19 cellular contexts compared by ENCODE assay signal in genomic region chr6:137120748-137121147, GRCh38. TPM values are rescaled to one million over a fixed set of nuclear protein-coding genes. Genes with fewer than 3 reads are reported as not detected.
DNase-seq lines count a peak whose midpoint lies in the region; ATAC-seq, FAIRE-seq and TF ChIP-seq lines count a peak whose summit lies in the region.
"Had no signal": no experiment of that assay in that cellular context is flagged by ENCODE, and none has a peak within 500 bp of the region (broad histone marks: within the 10 kb centered on the region; RNA-seq: fewer than 3 reads in every experiment).

No MANE protein-coding gene starts in this region.

- H4K20me1 ChIP-seq in hepatocyte (ENCODE audit: insufficient read depth, poor library complexity, severe bottlenecking) = no peaks in the 10 kb centered on the region

- H3K4me3 ChIP-seq in hepatocyte = no peak overlapping the region
- H3K4me3 ChIP-seq: SJCRH30 had no signal

- H3K36me3 ChIP-seq in hepatocyte (replicated peaks; ENCODE audit: insufficient read depth, low read depth) = no peaks in the 10 kb centered on the region
- H3K36me3 ChIP-seq: SJCRH30 had no signal

- H3K4me1 ChIP-seq in hepatocyte (ENCODE audit: insufficient read depth) = peaks cover 4% of the 10 kb centered on the region
- H3K4me1 ChIP-seq: SJCRH30 had no signal

- no peaks in the 10 kb centered on the region for H3K9me3 ChIP-seq in hepatocyte (ENCODE audit: low read depth)
- H3K9me3 ChIP-seq: SJCRH30 had no signal

- in situ Hi-C loops in SK-MEL-5 (cut with HindIII; ENCODE audit: low pct_unique_long_range_greater_than_20kb, low sequenced_read_pairs) = no loop called here

- H3K27ac ChIP-seq in hepatocyte (peak overlapping the region; percentile 32), substantia nigra (ENCODE audit: low read depth, low read length, poor library complexity, severe bottlenecking) (peak overlapping the region; percentile 49)
- H3K27ac ChIP-seq: C4-2B, SJCRH30 had no signal

- DNase-seq in GM18507 (ENCODE audit: extremely low spot score, insufficient read length, low read depth) (no peak), SK-MEL-5 (ENCODE audit: low read depth, low spot score) (peak; percentile 68), hepatocyte (ENCODE audit: low spot score) (no peak), substantia nigra (lab: John Stamatoyannopoulos, UW) (no peak), 8988T (no peak), Right ventricle myocardium superior (no peak)
- DNase-seq: DMS79, H7, HFFc6, KG1, NCI-H1417, NCI-H187 treated with DMSO at 0.1 percent for 48 hours, NCI-H2227 treated with DMSO at 0.1 percent for 48 hours, NCI-H510A treated with DMSO at 0.1 percent for 48 hours, NCI-H774, SJCRH30 had no signal

- H3K9me2 ChIP-seq in hepatocyte (replicated peaks; ENCODE audit: insufficient read depth) = no peaks in the 10 kb centered on the region

- intact Hi-C loops in Right ventricle myocardium superior (cut with DNase I) = no loop called here

- FAIRE-seq in GM18507 (lab: Jason Lieb, UNC) = peak; percentile 42

- no peak for TF ChIP-seq CTCF in hepatocyte (IDR thresholded peaks at IDR 0.05; ENCODE audit: poor library complexity)

- no peaks in the 10 kb centered on the region for H3K79me2 ChIP-seq in hepatocyte

- no peak overlapping the region for H3K4me2 ChIP-seq in hepatocyte

- H3K27me3 ChIP-seq in hepatocyte = no peaks in the 10 kb centered on the region
- H3K27me3 ChIP-seq: SJCRH30 had no signal

- no peak overlapping the region for H2AFZ ChIP-seq in hepatocyte

- ATAC-seq in Right ventricle myocardium superior (ENCODE audit: poor library complexity) (no peak), GM21423 (IDR thresholded peaks at IDR 0.05; ENCODE audit: unreplicated experiment) (no peak)

RNA-seq across cellular contexts. Expression of gene IL22RA2, which starts 52.7 kb away (rescaled TPM):
- total RNA-seq in SK-MEL-5 (2014; rRNA removed; shearing (Covaris generic)) = not detected in 2 replicates
- not detected in 2 replicates for polyA plus RNA-seq in SK-MEL-5 (2015; cell fraction: cytosol; rRNA removed)
- polyA plus RNA-seq in SK-MEL-5 (2015; cell fraction: nucleus; rRNA removed) = not detected in 2 replicates
- not detected in 2 replicates for total RNA-seq in hepatocyte
- not detected in 2 replicates for polyA plus RNA-seq in hepatocyte
- total RNA-seq in Right ventricle myocardium superior = not detected
- total RNA-seq: H7, HFFc6, HT-29, SJCRH30 had no signal
